In the genomic region with DNA sequence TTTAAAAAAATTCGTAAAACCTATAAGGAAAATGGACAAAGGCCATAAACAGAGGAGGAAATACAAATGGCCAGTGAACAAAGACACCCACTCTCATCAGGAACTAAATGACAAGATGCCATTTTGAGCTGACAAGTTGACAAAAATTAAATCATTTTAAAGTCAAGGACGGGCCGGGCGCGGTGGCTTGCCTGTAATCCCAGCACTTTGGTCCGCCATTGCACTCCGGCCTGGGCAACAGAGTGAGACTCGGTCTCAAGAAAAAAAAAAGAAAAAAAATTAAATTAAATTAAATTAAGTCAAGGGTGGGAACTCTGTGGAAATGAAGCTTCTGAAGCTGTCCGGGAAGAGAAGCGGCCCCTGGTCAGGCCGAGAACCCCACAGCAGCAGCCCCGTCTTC, we compare ENCODE assay signal across 12 cellular contexts. TPM values are rescaled to one million over a fixed set of nuclear protein-coding genes. Genes with fewer than 3 reads are reported as not detected.
DNase-seq lines count a peak whose midpoint lies in the region; ATAC-seq and TF ChIP-seq lines count a peak whose summit lies in the region.
"Had no signal": no experiment of that assay in that cellular context is flagged by ENCODE, and none has a peak within 500 bp of the region (broad histone marks: within the 10 kb centered on the region; RNA-seq: fewer than 3 reads in every experiment).

No MANE protein-coding gene starts in this region.

- H2BK15ac ChIP-seq in mesendoderm (replicated peaks; ENCODE audit: low read depth): no peak overlapping the region

- H3K9me3 Mint-ChIP-seq in activated T-cell treated with anti-CD3 and anti-CD28 coated beads, Interleukin-2, amount 50 U/mL, for 72 hours: no peaks in the 10 kb centered on the region
- no peaks in the 10 kb centered on the region for H3K9me3 Mint-ChIP-seq in activated CD4-positive, alpha-beta memory T cell treated with anti-CD3 and anti-CD28 coated beads, Interleukin-2, amount 10 ng/mL, durations not matched to agents 7 days and 5 days
- H3K9me3 Mint-ChIP-seq: IgD-negative memory B cell had no signal

- H2BK5ac ChIP-seq in mesendoderm (ENCODE audit: low read length): no peak overlapping the region

- no peak for TF ChIP-seq EP300 in suprapubic skin (IDR thresholded peaks at IDR 0.05)

- H2AFZ ChIP-seq in hepatocyte: no peak overlapping the region

- H3K79me2 ChIP-seq in hepatocyte (peaks cover 31% of the 10 kb centered on the region), mesendoderm (ENCODE audit: control insufficient read depth, insufficient read depth, low read length) (peaks cover 31% of the 10 kb centered on the region)

- POLR2A ChIA-PET in activated CD4-positive, alpha-beta memory T cell treated with anti-CD3 and anti-CD28 coated beads, Interleukin-2, amount 10 ng/mL, durations not matched to agents 7 days and 5 days (lab: Charles Lee): interaction anchor here (0.6 to 1.7 kb wide), 3 partner anchors 27 to 55 kb away, joined by 3 to 5 read pairs (median 4); partner anchors contain the start of gene LMBR1

- WGBS in hepatocyte (ENCODE audit: low lambda C conversion rate, missing lambda C conversion rate): 94% methylated on average over 12 of the region's 12 CpGs
- 72% methylated on average over 12 of the region's 12 CpGs for WGBS in suprapubic skin
- WGBS in mesendoderm (ENCODE audit: extremely low coverage, insufficient coverage, low lambda C conversion rate): no CpG with 5 or more reads among the region's 12 CpGs

- peaks cover 48% of the 10 kb centered on the region for H3K4me1 Mint-ChIP-seq in activated T-cell treated with anti-CD3 and anti-CD28 coated beads, Interleukin-2, amount 50 U/mL, for 72 hours (ENCODE audit: low read depth)
- peaks cover 31% of the 10 kb centered on the region for H3K4me1 Mint-ChIP-seq in activated CD4-positive, alpha-beta memory T cell treated with anti-CD3 and anti-CD28 coated beads, Interleukin-2, amount 10 ng/mL, durations not matched to agents 7 days and 5 days

- TF ChIP-seq CTCF in hepatocyte (IDR thresholded peaks at IDR 0.05; ENCODE audit: poor library complexity) (no peak), suprapubic skin (IDR thresholded peaks at IDR 0.05) (no peak)

- no peak for ATAC-seq in activated T-cell treated with anti-CD3 and anti-CD28 coated beads, Interleukin-2, amount 50 U/mL, for 72 hours (replicated peaks in 1 of 2)
- no peak for ATAC-seq in GM18519 (IDR thresholded peaks at IDR 0.05; ENCODE audit: low FRiP score, unreplicated experiment)

- peaks cover 11% of the 10 kb centered on the region for H3K4me1 ChIP-seq in hepatocyte (ENCODE audit: insufficient read depth)
- peaks cover 30% of the 10 kb centered on the region for H3K4me1 ChIP-seq in suprapubic skin
- no peaks in the 10 kb centered on the region for H3K4me1 ChIP-seq in mesendoderm (ENCODE audit: control insufficient read depth, low read depth, low read length)

- H3K4me3 Mint-ChIP-seq in activated T-cell treated with anti-CD3 and anti-CD28 coated beads, Interleukin-2, amount 50 U/mL, for 72 hours: peak overlapping the region; percentile 92 to 98
- H3K4me3 Mint-ChIP-seq in activated CD4-positive, alpha-beta memory T cell treated with anti-CD3 and anti-CD28 coated beads, Interleukin-2, amount 10 ng/mL, durations not matched to agents 7 days and 5 days: peak overlapping the region; percentile 71

- no peak overlapping the region for H4K8ac ChIP-seq in mesendoderm (ENCODE audit: low read depth, low read length)

- H3K18ac ChIP-seq in mesendoderm (ENCODE audit: low read length): no peak overlapping the region

- no peaks in the 10 kb centered on the region for H3K36me3 ChIP-seq in hepatocyte (replicated peaks; ENCODE audit: insufficient read depth, low read depth)
- H3K36me3 ChIP-seq in suprapubic skin: peaks cover 9% of the 10 kb centered on the region
- H3K36me3 ChIP-seq in mesendoderm (ENCODE audit: control insufficient read depth, insufficient read depth, low read length): peaks cover 3% of the 10 kb centered on the region

- peaks cover 8 to 10% of the 10 kb centered on the region in 2 donors for H3K36me3 Mint-ChIP-seq in activated T-cell treated with anti-CD3 and anti-CD28 coated beads, Interleukin-2, amount 50 U/mL, for 72 hours (ENCODE audit: insufficient read depth in 2 of 2)
- H3K36me3 Mint-ChIP-seq in activated CD4-positive, alpha-beta memory T cell treated with anti-CD3 and anti-CD28 coated beads, Interleukin-2, amount 10 ng/mL, durations not matched to agents 7 days and 5 days (ENCODE audit: low read depth): peaks cover 8% of the 10 kb centered on the region
- H3K36me3 Mint-ChIP-seq: IgD-negative memory B cell had no signal

- H3K27ac Mint-ChIP-seq in activated T-cell treated with anti-CD3 and anti-CD28 coated beads, Interleukin-2, amount 50 U/mL, for 72 hours: no peak overlapping the region
- no peak overlapping the region for H3K27ac Mint-ChIP-seq in activated CD4-positive, alpha-beta memory T cell treated with anti-CD3 and anti-CD28 coated beads, Interleukin-2, amount 10 ng/mL, durations not matched to agents 7 days and 5 days

- TF ChIP-seq POLR2A in suprapubic skin (IDR thresholded peaks at IDR 0.05): no peak

- H3K23ac ChIP-seq in mesendoderm (ENCODE audit: low read length): no peak overlapping the region

- no peak overlapping the region for H3K9ac ChIP-seq in mesendoderm (ENCODE audit: low read length)

- H3K9me3 ChIP-seq in hepatocyte (ENCODE audit: low read depth) (no peaks in the 10 kb centered on the region), suprapubic skin (no peaks in the 10 kb centered on the region)

- peaks cover 6% of the 10 kb centered on the region for H4K20me1 ChIP-seq in hepatocyte (ENCODE audit: insufficient read depth, poor library complexity, severe bottlenecking)

- H3K27me3 Mint-ChIP-seq in activated T-cell treated with anti-CD3 and anti-CD28 coated beads, Interleukin-2, amount 50 U/mL, for 72 hours (ENCODE audit: low read depth): peaks cover 30% of the 10 kb centered on the region
- peaks cover 35% of the 10 kb centered on the region for H3K27me3 Mint-ChIP-seq in activated CD4-positive, alpha-beta memory T cell treated with anti-CD3 and anti-CD28 coated beads, Interleukin-2, amount 10 ng/mL, durations not matched to agents 7 days and 5 days

- no peaks in the 10 kb centered on the region for H3K9me2 ChIP-seq in hepatocyte (replicated peaks; ENCODE audit: insufficient read depth)

- H3K4me2 ChIP-seq in hepatocyte (peak overlapping the region; percentile 88), mesendoderm (ENCODE audit: low read length) (no peak overlapping the region)

- peaks cover 14% of the 10 kb centered on the region for H3K79me1 ChIP-seq in mesendoderm (ENCODE audit: low read length)

- H3K4me3 ChIP-seq in hepatocyte (no peak overlapping the region), suprapubic skin (peak overlapping the region; percentile 90), mesendoderm (ENCODE audit: low read length) (no peak overlapping the region)

- in situ Hi-C loops in ACHN (cut with HindIII; ENCODE audit: low pct_ligation_motif_present, low pct_unique_long_range_greater_than_20kb, low sequenced_read_pairs): no loop called here

- H3K27me3 ChIP-seq in hepatocyte: no peaks in the 10 kb centered on the region
- peaks cover 12% of the 10 kb centered on the region for H3K27me3 ChIP-seq in suprapubic skin
- H3K27me3 ChIP-seq in mesendoderm (ENCODE audit: insufficient read depth, low read length, poor library complexity): no peaks in the 10 kb centered on the region

- H2AK5ac ChIP-seq in mesendoderm (ENCODE audit: low read length): no peak overlapping the region

- no peak overlapping the region for H2BK120ac ChIP-seq in mesendoderm (ENCODE audit: low read depth, low read length)

- H3K56ac ChIP-seq in mesendoderm (ENCODE audit: low read length): no peak overlapping the region

- H3K4ac ChIP-seq in mesendoderm (ENCODE audit: low read depth, low read length): no peak overlapping the region

- no peak for DNase-seq in activated T-cell treated with anti-CD3 and anti-CD28 coated beads, Interleukin-2, amount 50 U/mL, for 72 hours
- no peak for DNase-seq in activated T-cell treated with anti-CD3 and anti-CD28 coated beads, Interleukin-2, amount 50 U/mL, for 1 hour
- DNase-seq in activated CD4-positive, alpha-beta memory T cell treated with anti-CD3 and anti-CD28 coated beads, Interleukin-2, amount 10 ng/mL, durations not matched to agents 7 days and 5 days: no peak
- DNase-seq in hepatocyte (ENCODE audit: low spot score) (no peak), suprapubic skin (ENCODE audit: low spot score in 2 of 2) (no peak), mesendoderm (no peak), ACHN (no peak)
- DNase-seq: AML-193; effector CD4-positive, alpha-beta T cell; retina had no signal

- H3K27ac ChIP-seq in hepatocyte (no peak overlapping the region), suprapubic skin (no peak overlapping the region), mesendoderm (ENCODE audit: low read depth, low read length) (no peak overlapping the region)

- CTCF ChIA-PET in activated CD4-positive, alpha-beta memory T cell treated with anti-CD3 and anti-CD28 coated beads, Interleukin-2, amount 10 ng/mL, durations not matched to agents 7 days and 5 days (lab: Charles Lee): interaction anchor here (1.1 to 3.0 kb wide), 4 partner anchors 19 to 55 kb away, joined by 3 to 25 read pairs (median 4); partner anchors contain the start of gene LMBR1

- no peak overlapping the region for H4K5ac ChIP-seq in mesendoderm (ENCODE audit: low read length)

RNA-seq across cellular contexts. Expression of gene NOM1, which starts 1.2 kb away (rescaled TPM):
- 10 to 100 TPM; 30.1 to 37.5 TPM for total RNA-seq in activated T-cell treated with anti-CD3 and anti-CD28 coated beads, Interleukin-2, amount 50 U/mL, for 72 hours
- 10 to 100 TPM; 22.1 to 22.8 TPM for total RNA-seq in activated CD4-positive, alpha-beta memory T cell treated with anti-CD3 and anti-CD28 coated beads, Interleukin-2, amount 10 ng/mL, durations not matched to agents 7 days and 5 days
- 9.7 and 13.1 TPM in 2 replicates for total RNA-seq in hepatocyte
- 9.0 and 14.0 TPM in 2 replicates for polyA plus RNA-seq in hepatocyte
- total RNA-seq in suprapubic skin: 10 to 100 TPM; 18.8 to 51.5 (median 31.8) TPM
- polyA plus RNA-seq in mesendoderm (2013, experiment 1 of 2): 15.8 TPM
- polyA plus RNA-seq in mesendoderm (2013, experiment 2 of 2): 16.2 TPM

RNA-seq across cellular contexts. Expression of gene LMBR1, which starts 55.4 kb away (rescaled TPM):
- 10 to 100 TPM; 88.2 to 88.6 TPM for total RNA-seq in activated T-cell treated with anti-CD3 and anti-CD28 coated beads, Interleukin-2, amount 50 U/mL, for 72 hours
- 10 to 100 TPM; 51.3 to 51.8 TPM for total RNA-seq in activated CD4-positive, alpha-beta memory T cell treated with anti-CD3 and anti-CD28 coated beads, Interleukin-2, amount 10 ng/mL, durations not matched to agents 7 days and 5 days
- 51.8 and 53.1 TPM in 2 replicates for total RNA-seq in hepatocyte
- 31.1 and 37.2 TPM in 2 replicates for polyA plus RNA-seq in hepatocyte
- total RNA-seq in suprapubic skin: 100 to 1,000 TPM in 1 of 4 donors, 10 to 100 TPM in 3; 48.7 to 104 (median 59.1) TPM
- 31.5 TPM for polyA plus RNA-seq in mesendoderm (2013, experiment 1 of 2)
- 30.5 TPM for polyA plus RNA-seq in mesendoderm (2013, experiment 2 of 2)
